In the genomic region with DNA sequence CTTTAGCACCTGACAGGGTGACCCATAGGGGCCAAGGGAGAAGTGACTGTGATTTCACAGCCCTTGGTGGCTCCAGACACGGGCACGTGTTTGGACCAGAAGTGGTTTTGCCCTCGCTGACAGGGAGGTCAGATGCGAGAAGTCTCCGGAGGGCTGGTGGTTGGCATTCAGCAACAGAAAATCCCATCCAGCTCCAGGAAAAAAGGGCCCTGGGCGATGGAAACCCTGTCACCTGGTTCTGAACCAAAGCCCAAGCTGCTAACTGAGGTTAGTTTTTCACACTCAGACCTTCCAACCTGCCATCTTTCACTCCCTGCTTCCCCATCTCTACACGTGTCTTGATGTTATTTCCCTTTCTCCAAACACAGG, we compare ENCODE assay signal across 9 cellular contexts.
A peak's percentile ranks its signal among the peaks of the same experiment; 100 is the strongest.
DNase-seq lines count a peak whose midpoint lies in the region; ATAC-seq and TF ChIP-seq lines count a peak whose summit lies in the region.
"Had no signal": no experiment of that assay in that cellular context is flagged by ENCODE, and none has a peak within 500 bp of the region (broad histone marks: within the 10 kb centered on the region; RNA-seq: fewer than 3 reads in every experiment).

No MANE protein-coding gene starts in this region.

- intact Hi-C loops in Panc1 (cut with micrococcal nuclease; ENCODE audit: unreplicated experiment) = no loop called here

- no TSS peak for BruUV-seq in Panc1 (replicated peaks; lab: Mats Ljungman, UMichigan)

- in situ Hi-C loops in Panc1 (cut with HindIII; ENCODE audit: low pct_unique_long_range_greater_than_20kb, low sequenced_read_pairs) = no loop called here

- H3K4me3 ChIP-seq in Panc1 (ENCODE audit: low read depth in 2 of 2, low read length in 2 of 2) (peak overlapping the region; percentile 47 to 74; a peak in 3 of 4 replicates), iPS-18a (ENCODE audit: low read length) (no peak overlapping the region)

- H3K9ac ChIP-seq in iPS-18a (ENCODE audit: low read length) = peak overlapping the region; percentile 93

- H3K36me3 ChIP-seq in Panc1 (ENCODE audit: control insufficient read depth, insufficient read depth, low read length) (no peaks in the 10 kb centered on the region), iPS-18a (ENCODE audit: control insufficient read depth, low read depth, low read length) (no peaks in the 10 kb centered on the region)

- H3K4me1 ChIP-seq in Panc1 (ENCODE audit: control insufficient read depth, insufficient read depth, low read length) (peaks cover 17% of the 10 kb centered on the region), iPS-18a (ENCODE audit: control insufficient read depth, low read depth, low read length) (peaks cover 12% of the 10 kb centered on the region)

- CTCF ChIA-PET in Panc1 (lab: Charles Lee) = no interaction called here

- ATAC-seq in Panc1 = peak; percentile 22; the same call in 1 of the 2 replicates
- no peak for ATAC-seq in GM19397 (IDR thresholded peaks at IDR 0.05; ENCODE audit: unreplicated experiment)

- H3K9me3 ChIP-seq in Panc1 (ENCODE audit: control insufficient read depth, insufficient read depth, low read depth, low read length) (no peaks in the 10 kb centered on the region), iPS-18a (ENCODE audit: control insufficient read depth, low read depth, low read length) (no peaks in the 10 kb centered on the region)

- TF ChIP-seq CTCF in Panc1 (IDR thresholded peaks at IDR 0.05) = no peak

- H3K27me3 ChIP-seq in Panc1 (ENCODE audit: control insufficient read depth, insufficient read depth, low read length) = no peaks in the 10 kb centered on the region
- H3K27me3 ChIP-seq in iPS-18a (ENCODE audit: control insufficient read depth, insufficient read depth, low read length) = peaks cover 14% of the 10 kb centered on the region

- DNase-seq in DMS 273 (lab: John Stamatoyannopoulos, UW; ENCODE audit: unreplicated experiment) (peak; percentile 70), DMS 273 treated with DMSO at 0.1 percent for 48 hours (lab: John Stamatoyannopoulos, UW) (no peak), Panc1 (ENCODE audit: low read depth, low spot score) (no peak), substantia nigra (lab: John Stamatoyannopoulos, UW) (peak in 42 of 49 donors; percentile 13 to 78 (median 46)), T1000 (lab: John Stamatoyannopoulos, UW) (no peak), GM19238 (ENCODE audit: insufficient read length, low spot score) (no peak)
- DNase-seq: activated naive CD8-positive, alpha-beta T cell treated with anti-CD3 and anti-CD28 coated beads, Interleukin-2, amount 10 ng/mL, durations not matched to agents 7 days and 5 days had no signal

- H3K27ac ChIP-seq in Panc1 (ENCODE audit: low read length) (peak overlapping the region; percentile 84), iPS-18a (ENCODE audit: low read length) (no peak overlapping the region), substantia nigra (ENCODE audit: low read depth, low read length, poor library complexity, severe bottlenecking) (peak overlapping the region; percentile 98)

- POLR2A ChIA-PET in Panc1 (lab: Charles Lee) = no interaction called here

Comparison
In these comparisons a context has a peak if more than half of its experiments do, and no peak if none do; other contexts are left out.
1. DNase-seq: peak in DMS 273 (single experiment) and substantia nigra (42 of 49); none in DMS 273 treated with DMSO at 0.1 percent for 48 hours (single experiment), Panc1 (single experiment), T1000 (single experiment) and GM19238 (single experiment).